8 cellular contexts compared by ENCODE assay signal in genomic region chr1:116375884-116376733, GRCh38. TPM values are rescaled to one million over a fixed set of nuclear protein-coding genes. Genes with fewer than 3 reads are reported as not detected.
A peak's percentile ranks its signal among the peaks of the same experiment; 100 is the strongest.
DNase-seq lines count a peak whose midpoint lies in the region; ATAC-seq, FAIRE-seq and TF ChIP-seq lines count a peak whose summit lies in the region.

No MANE protein-coding gene starts in this region.

- H3K27ac Mint-ChIP-seq in activated naive CD4-positive, alpha-beta T cell treated with anti-CD3 and anti-CD28 coated beads, Interleukin-2, amount 10 ng/mL, durations not matched to agents 7 days and 5 days = peak overlapping the region; percentile 97

- no peak for FAIRE-seq in GM12891 (lab: Jason Lieb, UNC)

- ATAC-seq in Right ventricle myocardium superior (ENCODE audit: poor library complexity) = peak; percentile 24
- ATAC-seq in HG03025 (IDR thresholded peaks at IDR 0.05; ENCODE audit: low FRiP score, unreplicated experiment) = no peak

- H3K27me3 Mint-ChIP-seq in activated naive CD4-positive, alpha-beta T cell treated with anti-CD3 and anti-CD28 coated beads, Interleukin-2, amount 10 ng/mL, durations not matched to agents 7 days and 5 days = peaks cover 13% of the 10 kb centered on the region

- H3K4me3 Mint-ChIP-seq in activated naive CD4-positive, alpha-beta T cell treated with anti-CD3 and anti-CD28 coated beads, Interleukin-2, amount 10 ng/mL, durations not matched to agents 7 days and 5 days = peak overlapping the region; percentile 93

- CTCF ChIA-PET in activated naive CD4-positive, alpha-beta T cell treated with anti-CD3 and anti-CD28 coated beads, Interleukin-2, amount 10 ng/mL, durations not matched to agents 7 days and 5 days (lab: Charles Lee) = interaction anchor here (1.3 to 3.0 kb wide), 3 partner anchors 22 to 237 kb away, joined by 4 to 6 read pairs (median 5); no protein-coding TSS in a partner anchor

- DNase-seq in ELR (ENCODE audit: low read depth) (peak; percentile 82), NCI-H446 treated with DMSO at 0.1 percent for 48 hours (lab: John Stamatoyannopoulos, UW) (peak; percentile 73), Right ventricle myocardium superior (peak; percentile 87), posterior cingulate gyrus (peak in 9 of 10 donors; percentile 36 to 92 (median 63)), GM12891 (ENCODE audit: insufficient read length, low spot score) (no peak), mesenteric fat pad (ENCODE audit: low spot score) (no peak)
- peak; percentile 53 for DNase-seq in activated naive CD4-positive, alpha-beta T cell treated with anti-CD3 and anti-CD28 coated beads, Interleukin-2, amount 10 ng/mL, durations not matched to agents 7 days and 5 days

- intact Hi-C loops in Right ventricle myocardium superior (cut with DNase I) (loop anchor here (5.0 kb wide), 1 partner anchor 41 kb away; no protein-coding TSS in a partner anchor), posterior cingulate gyrus (cut with DNase I) (loop anchor here (2.0 to 5.0 kb wide), 3 partner anchors 41 to 224 kb away; no protein-coding TSS in a partner anchor)

- H3K4me1 Mint-ChIP-seq in activated naive CD4-positive, alpha-beta T cell treated with anti-CD3 and anti-CD28 coated beads, Interleukin-2, amount 10 ng/mL, durations not matched to agents 7 days and 5 days = peaks cover 67% of the 10 kb centered on the region

- peaks cover 34% of the 10 kb centered on the region for H3K36me3 Mint-ChIP-seq in activated naive CD4-positive, alpha-beta T cell treated with anti-CD3 and anti-CD28 coated beads, Interleukin-2, amount 10 ng/mL, durations not matched to agents 7 days and 5 days

- no peaks in the 10 kb centered on the region for H3K9me3 Mint-ChIP-seq in activated naive CD4-positive, alpha-beta T cell treated with anti-CD3 and anti-CD28 coated beads, Interleukin-2, amount 10 ng/mL, durations not matched to agents 7 days and 5 days

- no peak; the same call in 1 of the 2 replicates for TF ChIP-seq POLR2A in GM12891 (IDR thresholded peaks at IDR 0.05; ENCODE audit: low read depth, low read length)

TF ChIP-seq in GM12891, 5 proteins besides CTCF, POLR2A, EP300 and RAD21:
- no peak for TF ChIP-seq POU2F2 (IDR thresholded peaks at IDR 0.05; ENCODE audit: low read depth, low read length)
- TF ChIP-seq PAX5 (IDR thresholded peaks at IDR 0.05; ENCODE audit: insufficient read depth, low read length, severe bottlenecking) = no peak
- no peak for TF ChIP-seq SPI1 (IDR thresholded peaks at IDR 0.05; ENCODE audit: low read depth, low read length)
- TF ChIP-seq TAF1 (IDR thresholded peaks at IDR 0.05; ENCODE audit: low read depth, low read length) = no peak; the same call in 1 of the 2 replicates
- TF ChIP-seq POLR2AphosphoS5 (IDR thresholded peaks at IDR 0.05; ENCODE audit: low read depth, low read length) = no peak

RNA-seq across cellular contexts. Expression of gene ATP1A1, which starts 3.1 kb away (rescaled TPM):
- 255 TPM for total RNA-seq in Right ventricle myocardium superior
- polyA plus RNA-seq in GM12891 (2012; ENCODE audit: low read depth, missing spikeins) = 209 TPM
- 192 TPM for total RNA-seq in mesenteric fat pad

Comparison
In these comparisons a context has a peak if more than half of its experiments do, and no peak if none do; other contexts are left out.
1. DNase-seq: peak in ELR (single experiment), NCI-H446 treated with DMSO at 0.1 percent for 48 hours (single experiment), activated naive CD4-positive, alpha-beta T cell treated with anti-CD3 and anti-CD28 coated beads, Interleukin-2, amount 10 ng/mL, durations not matched to agents 7 days and 5 days (single experiment), Right ventricle myocardium superior (single experiment) and posterior cingulate gyrus (9 of 10); none in GM12891 (single experiment) and mesenteric fat pad (single experiment).